Comparison of ENCODE assay signal across 1 cellular context in genomic region chr5:111415053-111415452, GRCh38.
TF ChIP-seq lines count a peak whose summit lies in the region.

No MANE protein-coding gene starts in this region.

TF ChIP-seq in K562, 482 proteins besides CTCF, POLR2A, EP300 and RAD21 (continued from another document):
- TF ChIP-seq ARID3B (CRISPR knock-in tag; IDR thresholded peaks at IDR 0.05; ENCODE audit: borderline replicate concordance) (no peak), PCBP2 (IDR thresholded peaks at IDR 0.05; ENCODE audit: low read depth, low read length, poor library complexity, severe bottlenecking) (no peak), ZKSCAN3 (CRISPR knock-in tag; IDR thresholded peaks at IDR 0.05) (no peak), KLF13 (tag; IDR thresholded peaks at IDR 0.05; ENCODE audit: borderline replicate concordance, low read depth) (no peak), FUS (optimal IDR thresholded peaks at IDR 0.05; ENCODE audit: low read depth, low read length) (no peak)
